ENCODE assay signal across 9 cellular contexts in genomic region chr6:134080171-134080795, GRCh38. TPM values are rescaled to one million over a fixed set of nuclear protein-coding genes. Genes with fewer than 3 reads are reported as not detected.
DNase-seq lines count a peak whose midpoint lies in the region; ATAC-seq, FAIRE-seq and TF ChIP-seq lines count a peak whose summit lies in the region.
"Had no signal": no experiment of that assay in that cellular context is flagged by ENCODE, and none has a peak within 500 bp of the region (broad histone marks: within the 10 kb centered on the region; RNA-seq: fewer than 3 reads in every experiment).

No MANE protein-coding gene starts in this region.

- ATAC-seq in HG03039 (IDR thresholded peaks at IDR 0.05; ENCODE audit: unreplicated experiment) (peak; percentile 64), GM21737 (IDR thresholded peaks at IDR 0.05; ENCODE audit: unreplicated experiment) (no peak)
- peak; percentile 41 to 45 for ATAC-seq in stimulated activated naive B cell treated with anti-CD40 and anti-IgM and Interleukin-4, amounts not matched to agents 10 μg/mL and 1 μg/mL and 100 μg/mL, for 72 hours (replicated peaks)

- peaks cover 25% of the 10 kb centered on the region for H3K4me1 Mint-ChIP-seq in activated CD4-positive, alpha-beta T cell treated with anti-CD3 and anti-CD28 coated beads, Interleukin-2, amount 10 ng/mL, durations not matched to agents 7 days and 5 days
- peaks cover 47 to 70% of the 10 kb centered on the region in 2 donors for H3K4me1 Mint-ChIP-seq in stimulated activated naive B cell treated with anti-CD40 and anti-IgM and Interleukin-4, amounts not matched to agents 10 μg/mL and 1 μg/mL and 100 μg/mL, for 72 hours
- H3K4me1 Mint-ChIP-seq in nephron progenitor cell, result peaks cover 17% of the 10 kb centered on the region

- H3K36me3 Mint-ChIP-seq in activated CD4-positive, alpha-beta T cell treated with anti-CD3 and anti-CD28 coated beads, Interleukin-2, amount 10 ng/mL, durations not matched to agents 7 days and 5 days (ENCODE audit: low read depth), result no peaks in the 10 kb centered on the region
- H3K36me3 Mint-ChIP-seq in stimulated activated naive B cell treated with anti-CD40 and anti-IgM and Interleukin-4, amounts not matched to agents 10 μg/mL and 1 μg/mL and 100 μg/mL, for 72 hours, result peaks cover 8 to 10% of the 10 kb centered on the region in 2 donors
- no peaks in the 10 kb centered on the region for H3K36me3 Mint-ChIP-seq in nephron progenitor cell (ENCODE audit: low read depth)

- TF ChIP-seq CTCF in nephron progenitor cell (IDR thresholded peaks at IDR 0.05), result no peak

- no peak for FAIRE-seq in RCC 7860 (lab: Jason Lieb, UNC)

- DNase-seq in activated CD4-positive, alpha-beta T cell treated with anti-CD3 and anti-CD28 coated beads, Interleukin-2, amount 10 ng/mL, durations not matched to agents 7 days and 5 days, result peak; percentile 15
- DNase-seq in activated CD4-positive, alpha-beta T cell treated with anti-CD3 and anti-CD28 coated beads, Interleukin-2, amount 50 U/mL, for 1 hour, result no peak
- DNase-seq in RCC 7860 (ENCODE audit: low spot score), result peak; percentile 9
- DNase-seq in stimulated activated naive B cell treated with anti-CD40 and anti-IgM and Interleukin-4, amounts not matched to agents 10 μg/mL and 1 μg/mL and 100 μg/mL, for 72 hours, result no peak
- no peak for DNase-seq in nephron progenitor cell
- DNase-seq in HEK293T (ENCODE audit: extremely low spot score), result no peak
- DNase-seq: NCI-H2081 treated with DMSO at 0.1 percent for 48 hours had no signal

- H3K9me3 Mint-ChIP-seq in activated CD4-positive, alpha-beta T cell treated with anti-CD3 and anti-CD28 coated beads, Interleukin-2, amount 10 ng/mL, durations not matched to agents 7 days and 5 days, result no peaks in the 10 kb centered on the region
- peaks cover 5 to 14% of the 10 kb centered on the region in 2 donors for H3K9me3 Mint-ChIP-seq in stimulated activated naive B cell treated with anti-CD40 and anti-IgM and Interleukin-4, amounts not matched to agents 10 μg/mL and 1 μg/mL and 100 μg/mL, for 72 hours
- peaks cover 13% of the 10 kb centered on the region for H3K9me3 Mint-ChIP-seq in nephron progenitor cell

- peaks cover 4% of the 10 kb centered on the region for H3K27me3 Mint-ChIP-seq in activated CD4-positive, alpha-beta T cell treated with anti-CD3 and anti-CD28 coated beads, Interleukin-2, amount 10 ng/mL, durations not matched to agents 7 days and 5 days
- peaks cover 0 to 4% of the 10 kb centered on the region in 2 donors for H3K27me3 Mint-ChIP-seq in stimulated activated naive B cell treated with anti-CD40 and anti-IgM and Interleukin-4, amounts not matched to agents 10 μg/mL and 1 μg/mL and 100 μg/mL, for 72 hours
- peaks cover 7% of the 10 kb centered on the region for H3K27me3 Mint-ChIP-seq in nephron progenitor cell (ENCODE audit: low read depth, poor library complexity)

- POLR2A ChIA-PET in activated CD4-positive, alpha-beta T cell treated with anti-CD3 and anti-CD28 coated beads, Interleukin-2, amount 10 ng/mL, durations not matched to agents 7 days and 5 days (lab: Charles Lee), result no interaction called here
- POLR2A ChIA-PET in HEK293T (lab: Yijun Ruan, JAX), result no interaction called here

- no peak overlapping the region for H3K27ac Mint-ChIP-seq in activated CD4-positive, alpha-beta T cell treated with anti-CD3 and anti-CD28 coated beads, Interleukin-2, amount 10 ng/mL, durations not matched to agents 7 days and 5 days
- peak overlapping the region; percentile 42 for H3K27ac Mint-ChIP-seq in stimulated activated naive B cell treated with anti-CD40 and anti-IgM and Interleukin-4, amounts not matched to agents 10 μg/mL and 1 μg/mL and 100 μg/mL, for 72 hours
- no peak overlapping the region for H3K27ac Mint-ChIP-seq in nephron progenitor cell

- CTCF ChIA-PET in activated CD4-positive, alpha-beta T cell treated with anti-CD3 and anti-CD28 coated beads, Interleukin-2, amount 10 ng/mL, durations not matched to agents 7 days and 5 days (lab: Charles Lee), result no interaction called here
- CTCF ChIA-PET in HEK293T (lab: Yijun Ruan, JAX), result no interaction called here

- no peak overlapping the region for H3K4me3 Mint-ChIP-seq in activated CD4-positive, alpha-beta T cell treated with anti-CD3 and anti-CD28 coated beads, Interleukin-2, amount 10 ng/mL, durations not matched to agents 7 days and 5 days
- peak overlapping the region; percentile 24 to 60 for H3K4me3 Mint-ChIP-seq in stimulated activated naive B cell treated with anti-CD40 and anti-IgM and Interleukin-4, amounts not matched to agents 10 μg/mL and 1 μg/mL and 100 μg/mL, for 72 hours
- H3K4me3 Mint-ChIP-seq in nephron progenitor cell, result no peak overlapping the region

TF ChIP-seq in HEK293T, 16 proteins besides CTCF, POLR2A, EP300 and RAD21:
- TF ChIP-seq L3MBTL2 (conservative IDR thresholded peaks at IDR 0.05) (no peak), FOXK2 (IDR thresholded peaks at IDR 0.05) (no peak)

RNA-seq across cellular contexts. Expression of gene SLC2A12, which starts 27.9 kb away (rescaled TPM):
- under 1 TPM; 0.10 to 0.20 TPM for total RNA-seq in activated CD4-positive, alpha-beta T cell treated with anti-CD3 and anti-CD28 coated beads, Interleukin-2, amount 10 ng/mL, durations not matched to agents 7 days and 5 days

Comparison
In these comparisons a context has a peak if more than half of its experiments do, and no peak if none do; other contexts are left out.
1. DNase-seq: peak in activated CD4-positive, alpha-beta T cell treated with anti-CD3 and anti-CD28 coated beads, Interleukin-2, amount 10 ng/mL, durations not matched to agents 7 days and 5 days (single experiment) and RCC 7860 (single experiment); none in activated CD4-positive, alpha-beta T cell treated with anti-CD3 and anti-CD28 coated beads, Interleukin-2, amount 50 U/mL, for 1 hour (single experiment), stimulated activated naive B cell treated with anti-CD40 and anti-IgM and Interleukin-4, amounts not matched to agents 10 μg/mL and 1 μg/mL and 100 μg/mL, for 72 hours (single experiment), nephron progenitor cell (single experiment) and HEK293T (single experiment).
2. H3K4me3 Mint-ChIP-seq: peak in stimulated activated naive B cell treated with anti-CD40 and anti-IgM and Interleukin-4, amounts not matched to agents 10 μg/mL and 1 μg/mL and 100 μg/mL, for 72 hours (2 of 2); none in activated CD4-positive, alpha-beta T cell treated with anti-CD3 and anti-CD28 coated beads, Interleukin-2, amount 10 ng/mL, durations not matched to agents 7 days and 5 days (single experiment) and nephron progenitor cell (single experiment).